ENCODE assay signal across 8 cellular contexts in the genomic region with DNA sequence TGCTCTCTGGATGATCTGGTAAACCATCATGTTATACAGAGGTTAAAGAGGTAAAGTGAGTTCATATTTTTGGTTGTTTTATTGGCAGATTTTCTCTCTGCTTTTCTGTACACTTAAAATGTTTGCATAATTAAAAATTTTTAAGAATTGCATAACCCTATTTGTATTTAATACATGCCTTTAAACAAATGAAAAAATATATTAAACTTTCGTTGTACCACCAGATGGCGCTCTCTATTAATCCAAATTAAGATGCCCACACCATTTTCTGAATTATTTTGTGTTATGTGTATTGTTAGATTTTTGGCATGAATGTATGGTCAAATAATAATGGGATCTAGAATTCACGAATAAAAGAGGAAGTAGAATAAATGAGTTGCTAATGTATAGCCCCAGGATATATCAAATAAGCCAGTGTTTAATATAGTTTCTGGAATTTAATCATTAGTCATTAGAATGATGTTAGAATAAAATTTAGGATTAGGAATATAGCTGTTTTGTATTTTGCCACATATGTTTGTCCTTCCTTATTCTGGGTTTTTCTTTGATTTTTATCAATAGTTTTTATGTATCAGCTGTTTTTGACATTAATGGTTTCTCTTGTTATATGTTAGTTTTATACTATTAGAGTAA. TPM values are rescaled to one million over a fixed set of nuclear protein-coding genes. Genes with fewer than 3 reads are reported as not detected.
DNase-seq lines count a peak whose midpoint lies in the region; ATAC-seq and TF ChIP-seq lines count a peak whose summit lies in the region.

No MANE protein-coding gene starts in this region.

- no peak overlapping the region for H3K9ac ChIP-seq in IMR-90 (ENCODE audit: low read depth, low read length)

- H3K9me1 ChIP-seq in IMR-90 (ENCODE audit: insufficient read depth, low read length) = no peaks in the 10 kb centered on the region

- in situ Hi-C loops in IMR-90 (cut with MboI; ENCODE audit: low sequenced_read_pairs) = loop anchor here (5.0 to 25.0 kb wide), 2 partner anchors 181 to 306 kb away; no protein-coding TSS in a partner anchor

- TF ChIP-seq POLR2A in IMR-90 (IDR thresholded peaks at IDR 0.05; ENCODE audit: low read depth, low read length) (no peak), esophagus squamous epithelium (IDR thresholded peaks at IDR 0.05) (no peak)

- H3K14ac ChIP-seq in IMR-90 (replicated peaks; ENCODE audit: low read depth, low read length) = no peak overlapping the region

- H4K5ac ChIP-seq in IMR-90 (ENCODE audit: low read depth, low read length) = no peak overlapping the region

- H3K36me3 Mint-ChIP-seq in CD8-positive, alpha-beta T cell = peaks cover 8% of the 10 kb centered on the region

- H3K27ac ChIP-seq in CD8-positive, alpha-beta T cell (ENCODE audit: low read depth, low read length) = no peak overlapping the region
- H3K27ac ChIP-seq in IMR-90 (ENCODE audit: insufficient read depth, low read length) = no peak overlapping the region
- H3K27ac ChIP-seq in esophagus squamous epithelium = no peak overlapping the region
- no peak overlapping the region for H3K27ac ChIP-seq in psoas muscle

- H3K79me1 ChIP-seq in IMR-90 (ENCODE audit: low read depth in 1 of 2, low read length in 2 of 2) = peaks cover 5 to 12% of the 10 kb centered on the region in 2 experiments

- H4K20me1 ChIP-seq in IMR-90 (ENCODE audit: insufficient read depth, low read length) = peaks cover 5% of the 10 kb centered on the region; the same call in 1 of the 2 replicates

- peaks cover 41% of the 10 kb centered on the region for H3K4me1 Mint-ChIP-seq in CD8-positive, alpha-beta T cell (ENCODE audit: low read depth)

- peak in 1 of 7 experiments; percentile 20 for DNase-seq in CD8-positive, alpha-beta T cell
- DNase-seq in IMR-90 (peak; percentile 58), RPMI7951 (ENCODE audit: low read depth) (peak; percentile 28), esophagus squamous epithelium (lab: John Stamatoyannopoulos, UW) (no peak), psoas muscle (no peak), 8988T (no peak)
- no peak for DNase-seq in activated T-cell treated with anti-CD3 and anti-CD28 coated beads, Interleukin-2, amount 50 U/mL, for 1 hour

- no peak overlapping the region for H2BK20ac ChIP-seq in IMR-90 (ENCODE audit: low read depth, low read length)

- no peak overlapping the region for H2BK120ac ChIP-seq in IMR-90 (ENCODE audit: low read depth, low read length)

- no peaks in the 10 kb centered on the region for H3K36me3 ChIP-seq in CD8-positive, alpha-beta T cell (ENCODE audit: insufficient read depth, low read length)
- H3K36me3 ChIP-seq in IMR-90 (ENCODE audit: control insufficient read depth, insufficient read depth, low read length) = no peaks in the 10 kb centered on the region
- H3K36me3 ChIP-seq in esophagus squamous epithelium = no peaks in the 10 kb centered on the region
- H3K36me3 ChIP-seq in psoas muscle (ENCODE audit: insufficient read depth in 1 of 2, low read depth in 1 of 2) = no peaks in the 10 kb centered on the region

- H3K9me3 ChIP-seq in CD8-positive, alpha-beta T cell (ENCODE audit: low read length) = no peaks in the 10 kb centered on the region
- no peaks in the 10 kb centered on the region for H3K9me3 ChIP-seq in IMR-90 (ENCODE audit: control insufficient read depth, insufficient read depth, low read length)
- H3K9me3 ChIP-seq in esophagus squamous epithelium = no peaks in the 10 kb centered on the region
- no peaks in the 10 kb centered on the region for H3K9me3 ChIP-seq in psoas muscle

- TF ChIP-seq CTCF in CD8-positive, alpha-beta T cell (IDR thresholded peaks at IDR 0.05) = peak; percentile 90
- TF ChIP-seq CTCF in IMR-90 (conservative IDR thresholded peaks at IDR 0.05; ENCODE audit: low read depth, low read length) (peak; percentile 71), esophagus squamous epithelium (IDR thresholded peaks at IDR 0.05) (peak; percentile 54 to 74 (median 65)), psoas muscle (IDR thresholded peaks at IDR 0.05) (peak; percentile 74)

- no peak overlapping the region for H2BK5ac ChIP-seq in IMR-90 (ENCODE audit: low read depth, low read length, poor library complexity, severe bottlenecking)

- H3K56ac ChIP-seq in IMR-90 (ENCODE audit: extremely low read depth, insufficient read depth, low read length) = no peak overlapping the region

- BruUV-seq in IMR-90 (replicated peaks; lab: Mats Ljungman, UMichigan) = no TSS peak

- no peak overlapping the region for H3K4me2 ChIP-seq in IMR-90 (ENCODE audit: low read depth, low read length)

- no peak overlapping the region for H2AK5ac ChIP-seq in IMR-90 (ENCODE audit: low read depth, low read length)

- no CpG with 5 or more reads among the region's 3 CpGs for WGBS in IMR-90 (ENCODE audit: extremely low coverage in 2 of 2, insufficient read length in 1 of 2), 2 experiments
- WGBS in esophagus squamous epithelium, 2 donors = 0 to 1% methylated on average over 3 of the region's 3 CpGs
- whole genome bisulfite sequencing in psoas muscle, 3 donors = 1 to 2% (median 1%) methylated on average over 3 of the region's 3 CpGs

- H3K23ac ChIP-seq in IMR-90 (ENCODE audit: low read depth, low read length) = no peak overlapping the region

- TF ChIP-seq RAD21 in IMR-90 (IDR thresholded peaks at IDR 0.05; ENCODE audit: low read length) = peak; percentile 68

- no peak overlapping the region for H4K8ac ChIP-seq in IMR-90 (ENCODE audit: low read depth in 2 of 2, low read length in 2 of 2)

- H3K27ac Mint-ChIP-seq in CD8-positive, alpha-beta T cell = no peak overlapping the region

- no peak overlapping the region for H2AK9ac ChIP-seq in IMR-90 (replicated peaks; ENCODE audit: low read depth, low read length, poor library complexity)

- intact Hi-C loops in CD8-positive, alpha-beta T cell (cut with DNase I, micrococcal nuclease) = loop anchor here (1.0 to 2.0 kb wide), 3 partner anchors 178 to 306 kb away; no protein-coding TSS in a partner anchor
- intact Hi-C loops in IMR-90 (cut with micrococcal nuclease) = loop anchor here (1.0 to 5.0 kb wide), 3 partner anchors 178 to 306 kb away; a partner anchor contains a TSS
- intact Hi-C loops in esophagus squamous epithelium (cut with DNase I) = loop anchor here (5.0 to 10.0 kb wide), 2 partner anchors 181 to 248 kb away; a partner anchor contains a TSS
- intact Hi-C loops in psoas muscle (cut with DNase I) = loop anchor here (2.0 to 5.0 kb wide), 2 partner anchors 178 to 251 kb away; a partner anchor contains a TSS

- no peak overlapping the region for H4K91ac ChIP-seq in IMR-90 (ENCODE audit: insufficient read depth, low read depth, low read length)

- H3K9me3 Mint-ChIP-seq in CD8-positive, alpha-beta T cell = no peaks in the 10 kb centered on the region

- dilution Hi-C loops in IMR-90 (cut with HindIII; ENCODE audit: low sequenced_read_pairs, unreplicated experiment) = loop anchor here (25.0 kb wide), 1 partner anchor 181 kb away; no protein-coding TSS in a partner anchor

- no peak overlapping the region for H3K18ac ChIP-seq in IMR-90 (ENCODE audit: low read depth, low read length)

- POLR2A ChIA-PET in CD8-positive, alpha-beta T cell (lab: Charles Lee) = interaction anchor here (0.8 to 1.2 kb wide), 4 partner anchors 11 to 249 kb away, joined by 3 read pairs; no protein-coding TSS in a partner anchor
- POLR2A ChIA-PET in IMR-90 (lab: Charles Lee; ENCODE audit: unreplicated experiment) = no interaction called here

- H3K4me3 ChIP-seq in CD8-positive, alpha-beta T cell (ENCODE audit: low read depth, low read length) = no peak overlapping the region
- H3K4me3 ChIP-seq in IMR-90 (ENCODE audit: insufficient read depth, low read depth, low read length) (no peak overlapping the region), esophagus squamous epithelium (no peak overlapping the region), psoas muscle (no peak overlapping the region)

- H3K27me3 Mint-ChIP-seq in CD8-positive, alpha-beta T cell (ENCODE audit: low read depth) = no peaks in the 10 kb centered on the region

- no peak overlapping the region for H2BK15ac ChIP-seq in IMR-90 (ENCODE audit: low read depth, low read length)

- peaks cover 5% of the 10 kb centered on the region for H3K4me1 ChIP-seq in CD8-positive, alpha-beta T cell (ENCODE audit: insufficient read depth, low read length)
- no peaks in the 10 kb centered on the region for H3K4me1 ChIP-seq in IMR-90 (ENCODE audit: control insufficient read depth, insufficient read depth, low read length)
- peaks cover 0 to 58% (median 3%) of the 10 kb centered on the region in 3 donors for H3K4me1 ChIP-seq in esophagus squamous epithelium
- H3K4me1 ChIP-seq in psoas muscle = peaks cover 12% of the 10 kb centered on the region

- ATAC-seq in CD8-positive, alpha-beta T cell = no peak
- ATAC-seq in IMR-90 (ENCODE audit: low read depth) = peak; percentile 27; the same call in 1 of the 2 replicates
- ATAC-seq in psoas muscle = peak in 1 of 4 donors; percentile 58
- no peak for ATAC-seq in HG02759 (IDR thresholded peaks at IDR 0.05; ENCODE audit: unreplicated experiment)

- CTCF ChIA-PET in CD8-positive, alpha-beta T cell (lab: Charles Lee) = interaction anchor here (0.7 to 8.5 kb wide), 10 partner anchors 11 to 306 kb away, joined by 3 to 127 read pairs (median 4); a partner anchor contains a TSS
- CTCF ChIA-PET in IMR-90 (lab: Yijun Ruan, JAX) = interaction anchor here (0.6 to 5.0 kb wide), 5 partner anchors 27 to 178 kb away, joined by 3 to 39 read pairs (median 4); no protein-coding TSS in a partner anchor

- no peak overlapping the region for H2AFZ ChIP-seq in IMR-90 (replicated peaks; ENCODE audit: low read length, poor library complexity)

- no peak overlapping the region for H3K4ac ChIP-seq in IMR-90 (ENCODE audit: low read depth, low read length)

- no peak overlapping the region for H3K4me3 Mint-ChIP-seq in CD8-positive, alpha-beta T cell

- H3K27me3 ChIP-seq in CD8-positive, alpha-beta T cell (ENCODE audit: insufficient read depth, low read length) = no peaks in the 10 kb centered on the region
- H3K27me3 ChIP-seq in IMR-90 (ENCODE audit: control insufficient read depth, insufficient read depth, low read length) (no peaks in the 10 kb centered on the region), esophagus squamous epithelium (no peaks in the 10 kb centered on the region), psoas muscle (ENCODE audit: insufficient read depth in 3 of 3, low read length in 2 of 3) (no peaks in the 10 kb centered on the region)

TF ChIP-seq in IMR-90, 13 proteins besides CTCF, POLR2A, EP300 and RAD21 (continues in another document):
- peak; percentile 71 for TF ChIP-seq SMC3 (IDR thresholded peaks at IDR 0.05; ENCODE audit: low read depth, low read length)
- no peak for TF ChIP-seq MXI1 (IDR thresholded peaks at IDR 0.05; ENCODE audit: borderline replicate concordance, low read depth, low read length)
- no peak for TF ChIP-seq RFX5 (IDR thresholded peaks at IDR 0.05; ENCODE audit: low read depth, low read length)
- TF ChIP-seq RCOR1 (IDR thresholded peaks at IDR 0.05; ENCODE audit: insufficient replicate concordance, low read length) = no peak

RNA-seq across cellular contexts. Expression of a gene that starts 38.9 kb away (rescaled TPM):
- total RNA-seq in CD8-positive, alpha-beta T cell = 10 to 100 TPM; 21.2 to 21.8 TPM
- total RNA-seq in IMR-90 (2012; rRNA removed) (16.7 and 18.1 TPM in 2 replicates), esophagus squamous epithelium (10 to 100 TPM; 31.7 to 44.6 (median 33.6) TPM), psoas muscle (10 to 100 TPM; 24.0 to 40.2 (median 29.8) TPM)
- polyA plus RNA-seq in IMR-90 (2012; rRNA removed) (14.6 and 14.8 TPM in 2 replicates), psoas muscle (10 to 100 TPM; 19.0 to 22.0 (median 20.8) TPM)
- polyA plus RNA-seq in IMR-90 (2012; cell fraction: cytosol; rRNA removed) = 6.5 and 8.6 TPM in 2 replicates
- 6.9 and 11.9 TPM in 2 replicates for polyA plus RNA-seq in IMR-90 (2012; cell fraction: nucleus; rRNA removed; ENCODE audit: low replicate concordance)
- 18.8 and 25.0 TPM in 2 replicates for total RNA-seq in RPMI7951 (2014; rRNA removed; shearing (Covaris generic))

Comparison
In these comparisons a context has a peak if more than half of its experiments do, and no peak if none do; other contexts are left out.
1. DNase-seq: peak in IMR-90 (single experiment) and RPMI7951 (single experiment); none in esophagus squamous epithelium (single experiment), psoas muscle (0 of 2), activated T-cell treated with anti-CD3 and anti-CD28 coated beads, Interleukin-2, amount 50 U/mL, for 1 hour (single experiment) and 8988T (single experiment).
2. Peak in every context shown above with its lines, with median percentiles within 50 percentile points of each other: CTCF ChIP-seq.